ENCODE assay signal across 18 cellular contexts in the genomic region with DNA sequence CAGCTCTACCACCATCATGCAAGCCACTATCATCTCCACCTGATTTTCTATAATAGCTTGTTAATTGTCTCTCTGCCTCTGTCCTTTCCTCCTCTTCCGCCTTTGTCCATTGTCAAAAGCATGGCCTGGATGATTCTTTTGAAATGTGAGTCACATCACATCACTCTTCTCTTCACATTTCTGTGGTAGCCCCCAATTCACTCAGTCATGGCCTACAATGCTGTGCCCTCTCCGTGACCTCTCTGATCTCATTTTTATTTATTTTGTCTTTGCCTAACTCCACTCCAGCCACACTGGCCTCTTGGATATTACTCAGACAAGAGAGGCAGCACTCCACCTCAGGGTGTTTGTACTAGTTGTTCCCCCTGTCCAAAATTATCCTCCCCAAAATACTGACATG. TPM values are rescaled to one million over a fixed set of nuclear protein-coding genes. Genes with fewer than 3 reads are reported as not detected.
DNase-seq lines count a peak whose midpoint lies in the region.
"Had no signal": no experiment of that assay in that cellular context is flagged by ENCODE, and none has a peak within 500 bp of the region (broad histone marks: within the 10 kb centered on the region; RNA-seq: fewer than 3 reads in every experiment).

No MANE protein-coding gene starts in this region.

- DNase-seq in ELR (ENCODE audit: low read depth), result peak; percentile 28
- DNase-seq in SK-MEL-5 (ENCODE audit: low read depth, low spot score), result peak; percentile 23
- DNase-seq in fibroblast of peridontal ligament (ENCODE audit: extremely low read depth), result peak; percentile 8
- peak; percentile 30 for DNase-seq in myocyte (ENCODE audit: low read depth)
- no peak for DNase-seq in DMS114 treated with DMSO at 0.1 percent for 48 hours (lab: John Stamatoyannopoulos, UW; ENCODE audit: unreplicated experiment)
- DNase-seq in HuH-7 (ENCODE audit: low spot score), result no peak
- DNase-seq in hepatic stellate cell (ENCODE audit: low spot score), result no peak
- no peak for DNase-seq in NCI-H774 (lab: John Stamatoyannopoulos, UW)
- DNase-seq: CD4-positive, CD25-positive, alpha-beta regulatory T cell; DND-41; H9; Karpas-422; MV-4-11; NCI-H1436; NCI-H2029 treated with DMSO at 0.1 percent for 48 hours; NCI-H526; NK-92 treated with Interleukin-12 subunit alpha and Interleukin-12 subunit beta, amount 100 ng/mL, for 24 hours; OCI-M1 had no signal

- in situ Hi-C loops in SK-MEL-5 (cut with HindIII; ENCODE audit: low pct_unique_long_range_greater_than_20kb, low sequenced_read_pairs), result no loop called here

RNA-seq across cellular contexts. Expression of a gene that starts 4.9 kb away (rescaled TPM):
- 10.1 and 10.7 TPM in 2 replicates for total RNA-seq in SK-MEL-5 (2014; rRNA removed; shearing (Covaris generic))
- 2.5 and 3.8 TPM in 2 replicates for polyA plus RNA-seq in SK-MEL-5 (2015; cell fraction: cytosol; rRNA removed)
- polyA plus RNA-seq in SK-MEL-5 (2015; cell fraction: nucleus; rRNA removed), result 2.9 and 3.6 TPM in 2 replicates
- total RNA-seq in myocyte, result 0.42 and 0.96 TPM in 2 replicates
- polyA plus RNA-seq in myocyte (2012), result not detected
- total RNA-seq: CD4-positive, CD25-positive, alpha-beta regulatory T cell had no signal
- polyA plus RNA-seq: CD4-positive, CD25-positive, alpha-beta regulatory T cell had no signal

Comparison
In these comparisons a context has a peak if more than half of its experiments do, and no peak if none do; other contexts are left out.
1. DNase-seq: peak in ELR (single experiment), SK-MEL-5 (single experiment), fibroblast of peridontal ligament (single experiment) and myocyte (single experiment); none in DMS114 treated with DMSO at 0.1 percent for 48 hours (single experiment), HuH-7 (single experiment), hepatic stellate cell (single experiment) and NCI-H774 (single experiment).